1 cellular context compared by ENCODE assay signal in the genomic region with DNA sequence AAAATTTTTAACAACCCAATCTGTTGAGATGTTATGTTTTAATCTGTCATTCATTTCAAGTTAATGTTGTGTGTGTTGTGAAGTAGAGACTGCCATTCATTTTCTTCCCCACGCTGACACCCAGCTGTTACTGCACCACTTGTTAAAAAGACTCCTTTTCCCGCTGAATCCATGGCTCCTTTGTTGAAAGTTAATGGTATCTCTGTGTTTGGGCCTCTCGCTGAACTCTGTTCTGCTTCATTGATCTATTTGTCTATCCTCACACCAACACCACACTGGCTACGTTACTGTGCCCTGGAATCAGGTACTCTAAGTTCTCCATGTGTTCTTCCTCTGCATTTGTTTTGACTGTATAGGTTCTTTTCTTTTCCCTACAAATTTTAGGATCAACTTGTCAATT.
A peak's percentile ranks its signal among the peaks of the same experiment; 100 is the strongest.
TF ChIP-seq lines count a peak whose summit lies in the region.

No MANE protein-coding gene starts in this region.

TF ChIP-seq in HepG2, 621 proteins besides CTCF, POLR2A, EP300 and RAD21 (continued from another document):
- TF ChIP-seq, protein P1, sequence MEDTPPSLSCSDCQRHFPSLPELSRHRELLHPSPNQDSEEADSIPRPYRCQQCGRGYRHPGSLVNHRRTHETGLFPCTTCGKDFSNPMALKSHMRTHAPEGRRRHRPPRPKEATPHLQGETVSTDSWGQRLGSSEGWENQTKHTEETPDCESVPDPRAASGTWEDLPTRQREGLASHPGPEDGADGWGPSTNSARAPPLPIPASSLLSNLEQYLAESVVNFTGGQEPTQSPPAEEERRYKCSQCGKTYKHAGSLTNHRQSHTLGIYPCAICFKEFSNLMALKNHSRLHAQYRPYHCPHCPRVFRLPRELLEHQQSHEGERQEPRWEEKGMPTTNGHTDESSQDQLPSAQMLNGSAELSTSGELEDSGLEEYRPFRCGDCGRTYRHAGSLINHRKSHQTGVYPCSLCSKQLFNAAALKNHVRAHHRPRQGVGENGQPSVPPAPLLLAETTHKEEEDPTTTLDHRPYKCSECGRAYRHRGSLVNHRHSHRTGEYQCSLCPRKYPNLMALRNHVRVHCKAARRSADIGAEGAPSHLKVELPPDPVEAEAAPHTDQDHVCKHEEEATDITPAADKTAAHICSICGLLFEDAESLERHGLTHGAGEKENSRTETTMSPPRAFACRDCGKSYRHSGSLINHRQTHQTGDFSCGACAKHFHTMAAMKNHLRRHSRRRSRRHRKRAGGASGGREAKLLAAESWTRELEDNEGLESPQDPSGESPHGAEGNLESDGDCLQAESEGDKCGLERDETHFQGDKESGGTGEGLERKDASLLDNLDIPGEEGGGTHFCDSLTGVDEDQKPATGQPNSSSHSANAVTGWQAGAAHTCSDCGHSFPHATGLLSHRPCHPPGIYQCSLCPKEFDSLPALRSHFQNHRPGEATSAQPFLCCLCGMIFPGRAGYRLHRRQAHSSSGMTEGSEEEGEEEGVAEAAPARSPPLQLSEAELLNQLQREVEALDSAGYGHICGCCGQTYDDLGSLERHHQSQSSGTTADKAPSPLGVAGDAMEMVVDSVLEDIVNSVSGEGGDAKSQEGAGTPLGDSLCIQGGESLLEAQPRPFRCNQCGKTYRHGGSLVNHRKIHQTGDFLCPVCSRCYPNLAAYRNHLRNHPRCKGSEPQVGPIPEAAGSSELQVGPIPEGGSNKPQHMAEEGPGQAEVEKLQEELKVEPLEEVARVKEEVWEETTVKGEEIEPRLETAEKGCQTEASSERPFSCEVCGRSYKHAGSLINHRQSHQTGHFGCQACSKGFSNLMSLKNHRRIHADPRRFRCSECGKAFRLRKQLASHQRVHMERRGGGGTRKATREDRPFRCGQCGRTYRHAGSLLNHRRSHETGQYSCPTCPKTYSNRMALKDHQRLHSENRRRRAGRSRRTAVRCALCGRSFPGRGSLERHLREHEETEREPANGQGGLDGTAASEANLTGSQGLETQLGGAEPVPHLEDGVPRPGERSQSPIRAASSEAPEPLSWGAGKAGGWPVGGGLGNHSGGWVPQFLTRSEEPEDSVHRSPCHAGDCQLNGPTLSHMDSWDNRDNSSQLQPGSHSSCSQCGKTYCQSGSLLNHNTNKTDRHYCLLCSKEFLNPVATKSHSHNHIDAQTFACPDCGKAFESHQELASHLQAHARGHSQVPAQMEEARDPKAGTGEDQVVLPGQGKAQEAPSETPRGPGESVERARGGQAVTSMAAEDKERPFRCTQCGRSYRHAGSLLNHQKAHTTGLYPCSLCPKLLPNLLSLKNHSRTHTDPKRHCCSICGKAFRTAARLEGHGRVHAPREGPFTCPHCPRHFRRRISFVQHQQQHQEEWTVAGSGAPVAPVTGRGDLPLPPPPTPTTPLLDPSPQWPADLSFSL (CRISPR knock-in tag; IDR thresholded peaks at IDR 0.05): peak; percentile 81; the same call in 1 of the 2 replicates
- TF ChIP-seq ZNF75D (CRISPR knock-in tag; IDR thresholded peaks at IDR 0.05; ENCODE audit: borderline replicate concordance) (no peak), ZNF264 (CRISPR knock-in tag; IDR thresholded peaks at IDR 0.05) (peak; percentile 60; the same call in 1 of the 2 replicates), ZNF44 (CRISPR knock-in tag; IDR thresholded peaks at IDR 0.05) (no peak), ZNF350 (CRISPR knock-in tag; IDR thresholded peaks at IDR 0.05; ENCODE audit: borderline replicate concordance, low read depth) (no peak), SAP130 (CRISPR knock-in tag; IDR thresholded peaks at IDR 0.05; ENCODE audit: low read depth) (peak; percentile 82), PAF1 (CRISPR knock-in tag; IDR thresholded peaks at IDR 0.05) (no peak), ZNF256 (CRISPR knock-in tag; conservative IDR thresholded peaks at IDR 0.05) (no peak), SOX5 (CRISPR knock-in tag; IDR thresholded peaks at IDR 0.05; ENCODE audit: borderline replicate concordance) (peak; percentile 88), MTA1 (CRISPR knock-in tag; IDR thresholded peaks at IDR 0.05; ENCODE audit: borderline replicate concordance) (no peak; the same call in 1 of the 2 replicates), ZNF446 (CRISPR knock-in tag; IDR thresholded peaks at IDR 0.05) (no peak), IRF2 (CRISPR knock-in tag; IDR thresholded peaks at IDR 0.05) (peak; percentile 75), MATR3 (CRISPR knock-in tag; IDR thresholded peaks at IDR 0.05) (no peak), ZC3H13 (CRISPR knock-in tag; IDR thresholded peaks at IDR 0.05) (no peak), ZNF12 (CRISPR knock-in tag; IDR thresholded peaks at IDR 0.05) (peak; percentile 53; the same call in 1 of the 2 replicates), RAD51 (IDR thresholded peaks at IDR 0.05; ENCODE audit: borderline replicate concordance) (no peak), HOXA5 (CRISPR knock-in tag; IDR thresholded peaks at IDR 0.05) (0 out of 2 replicates have a peak, but pooled peaks have one; percentile 40), SPEN (CRISPR knock-in tag; IDR thresholded peaks at IDR 0.05; ENCODE audit: low read depth) (no peak), ZNF780A (CRISPR knock-in tag; IDR thresholded peaks at IDR 0.05) (no peak), SKI (IDR thresholded peaks at IDR 0.05; ENCODE audit: partially characterized antibody) (peak; percentile 49), ETV5 (CRISPR knock-in tag; IDR thresholded peaks at IDR 0.05; ENCODE audit: borderline replicate concordance) (peak; percentile 62; the same call in 1 of the 2 replicates), ESRRA (CRISPR knock-in tag; IDR thresholded peaks at IDR 0.05; ENCODE audit: low read depth) (no peak), ZIK1 (CRISPR knock-in tag; IDR thresholded peaks at IDR 0.05; ENCODE audit: borderline replicate concordance, low read depth) (no peak), DPF2 (CRISPR knock-in tag; IDR thresholded peaks at IDR 0.05; ENCODE audit: borderline replicate concordance, low read depth) (peak; percentile 83), HNF4A (CRISPR knock-in tag; IDR thresholded peaks at IDR 0.05) (peak; percentile 96), NKX3-1 (CRISPR knock-in tag; IDR thresholded peaks at IDR 0.05) (no peak), TP53 (CRISPR knock-in tag; conservative IDR thresholded peaks at IDR 0.05) (no peak), SMARCC2 (IDR thresholded peaks at IDR 0.05) (no peak), RBM22 (optimal IDR thresholded peaks at IDR 0.05; ENCODE audit: low read length) (no peak), GATAD1 (CRISPR knock-in tag; IDR thresholded peaks at IDR 0.05) (no peak; the same call in 1 of the 2 replicates), TEAD3 (CRISPR knock-in tag; optimal IDR thresholded peaks at IDR 0.05; ENCODE audit: borderline replicate concordance) (peak; percentile 64), ZNF747 (CRISPR knock-in tag; IDR thresholded peaks at IDR 0.05; ENCODE audit: borderline replicate concordance) (no peak), CREM (IDR thresholded peaks at IDR 0.05) (peak; percentile 76), CREM (CRISPR knock-in tag; IDR thresholded peaks at IDR 0.05) (no peak), SRSF9 (IDR thresholded peaks at IDR 0.05; ENCODE audit: borderline replicate concordance, insufficient read depth, low read depth, low read length, poor library complexity, severe bottlenecking) (no peak), ZNF619 (CRISPR knock-in tag; IDR thresholded peaks at IDR 0.05) (no peak), ZZZ3 (CRISPR knock-in tag; IDR thresholded peaks at IDR 0.05; ENCODE audit: borderline replicate concordance) (no peak), ELF1 (CRISPR knock-in tag; IDR thresholded peaks at IDR 0.05) (peak; percentile 50; the same call in 1 of the 2 replicates), GATA4 (IDR thresholded peaks at IDR 0.05; ENCODE audit: borderline replicate concordance, low read depth) (no peak; the same call in 1 of the 2 replicates)
- TF ChIP-seq, protein P2, sequence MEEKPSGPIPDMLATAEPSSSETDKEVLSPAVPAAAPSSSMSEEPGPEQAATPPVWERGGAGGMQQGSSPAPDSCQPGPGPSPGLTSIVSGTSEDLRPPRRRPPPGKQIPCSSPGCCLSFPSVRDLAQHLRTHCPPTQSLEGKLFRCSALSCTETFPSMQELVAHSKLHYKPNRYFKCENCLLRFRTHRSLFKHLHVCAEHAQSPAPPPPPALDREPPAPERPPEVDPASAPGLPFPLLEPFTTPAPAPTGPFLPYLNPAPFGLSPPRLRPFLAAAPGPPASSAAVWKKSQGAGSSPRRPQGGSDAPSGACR (CRISPR knock-in tag; IDR thresholded peaks at IDR 0.05): 0 out of 2 replicates have a peak, but pooled peaks have one; percentile 22
